In genomic region chr10:97715259-97715874, GRCh38 we compare ENCODE assay signal across 10 cellular contexts. TPM values are rescaled to one million over a fixed set of nuclear protein-coding genes. Genes with fewer than 3 reads are reported as not detected.
A peak's percentile ranks its signal among the peaks of the same experiment; 100 is the strongest.
DNase-seq lines count a peak whose midpoint lies in the region; ATAC-seq and TF ChIP-seq lines count a peak whose summit lies in the region.
"Had no signal": no experiment of that assay in that cellular context is flagged by ENCODE, and none has a peak within 500 bp of the region (broad histone marks: within the 10 kb centered on the region; RNA-seq: fewer than 3 reads in every experiment).

No MANE protein-coding gene starts in this region.

- H3K27ac ChIP-seq in brain microvascular endothelial cell (peak overlapping the region; percentile 89), lung (ENCODE audit: low read depth in 1 of 2, low read length in 1 of 2) (peak overlapping the region; percentile 81 to 92), MM.1S (ENCODE audit: low read length) (no peak overlapping the region)

- H3K36me3 ChIP-seq in brain microvascular endothelial cell (replicated peaks): peaks cover 26% of the 10 kb centered on the region
- no peaks in the 10 kb centered on the region for H3K36me3 ChIP-seq in lung (ENCODE audit: control insufficient read depth in 2 of 2, insufficient read depth in 2 of 2, low read length in 2 of 2)
- H3K36me3 ChIP-seq in MM.1S (replicated peaks; ENCODE audit: insufficient read depth, low read length): no peaks in the 10 kb centered on the region
- H3K36me3 ChIP-seq: pancreas had no signal

- no peaks in the 10 kb centered on the region for H3F3A ChIP-seq in MM.1S (ENCODE audit: insufficient read depth, low read length)

- peaks cover 9% of the 10 kb centered on the region for H3K4me1 Mint-ChIP-seq in activated T-cell treated with anti-CD3 and anti-CD28 coated beads, Interleukin-2, amount 50 U/mL, for 4 hours (ENCODE audit: low read depth)
- peaks cover 32% of the 10 kb centered on the region for H3K4me1 Mint-ChIP-seq in type B pancreatic cell (ENCODE audit: unreplicated experiment)

- no peak overlapping the region for H2AFZ ChIP-seq in MM.1S (ENCODE audit: low read length)

- no peaks in the 10 kb centered on the region for H3K79me2 ChIP-seq in MM.1S (ENCODE audit: low read length)

- peak overlapping the region; percentile 94 for H3K4me3 Mint-ChIP-seq in activated T-cell treated with anti-CD3 and anti-CD28 coated beads, Interleukin-2, amount 50 U/mL, for 4 hours
- peak overlapping the region; percentile 100 for H3K4me3 Mint-ChIP-seq in type B pancreatic cell

- H3K9me3 Mint-ChIP-seq in activated T-cell treated with anti-CD3 and anti-CD28 coated beads, Interleukin-2, amount 50 U/mL, for 4 hours: no peaks in the 10 kb centered on the region
- no peaks in the 10 kb centered on the region for H3K9me3 Mint-ChIP-seq in type B pancreatic cell

- H3K4me1 ChIP-seq in lung (ENCODE audit: control insufficient read depth in 2 of 2, insufficient read depth in 2 of 2, low read length in 2 of 2): peaks cover 0 to 14% of the 10 kb centered on the region in 2 donors
- H3K4me1 ChIP-seq in MM.1S (ENCODE audit: low read length): peaks cover 7% of the 10 kb centered on the region; the same call in 1 of the 2 replicates

- intact Hi-C loops in head of caudate nucleus (cut with DNase I): no loop called here

- TF ChIP-seq CTCF in brain microvascular endothelial cell (IDR thresholded peaks at IDR 0.05; ENCODE audit: low read depth, low read length, missing control alignments) (no peak), lung (IDR thresholded peaks at IDR 0.05; ENCODE audit: control extremely low read depth, extremely low read depth) (no peak), type B pancreatic cell (conservative IDR thresholded peaks at IDR 0.05) (no peak), MM.1S (IDR thresholded peaks at IDR 0.05; ENCODE audit: low read length) (no peak)

- in situ Hi-C loops in brain microvascular endothelial cell (cut with HindIII; ENCODE audit: low pct_ligation_motif_present, low sequenced_read_pairs): no loop called here

- H3K36me3 Mint-ChIP-seq in activated T-cell treated with anti-CD3 and anti-CD28 coated beads, Interleukin-2, amount 50 U/mL, for 4 hours (ENCODE audit: insufficient read depth): no peaks in the 10 kb centered on the region
- peaks cover 11% of the 10 kb centered on the region for H3K36me3 Mint-ChIP-seq in type B pancreatic cell

- H3K4me3 ChIP-seq in brain microvascular endothelial cell (ENCODE audit: low read depth, low read length): peak overlapping the region; percentile 88
- no peak overlapping the region for H3K4me3 ChIP-seq in lung
- H3K4me3 ChIP-seq in MM.1S (ENCODE audit: low read length): no peak overlapping the region

- no peak for ATAC-seq in activated T-cell treated with anti-CD3 and anti-CD28 coated beads, Interleukin-2, amount 50 U/mL, for 4 hours
- no peak for ATAC-seq in lung (ENCODE audit: insufficient read depth, low FRiP score)

- peak overlapping the region; percentile 67 for H3K27ac Mint-ChIP-seq in type B pancreatic cell

- no peak overlapping the region for H3K9ac ChIP-seq in MM.1S (ENCODE audit: low read length)

- no peak for DNase-seq in activated T-cell treated with anti-CD3 and anti-CD28 coated beads, Interleukin-2, amount 50 U/mL, for 4 hours
- no peak for DNase-seq in activated T-cell treated with anti-CD3 and anti-CD28 coated beads, Interleukin-2, amount 50 U/mL, for 48 hours
- DNase-seq in brain microvascular endothelial cell (no peak), lung (ENCODE audit: low spot score) (no peak), type B pancreatic cell (ENCODE audit: extremely low spot score, unreplicated experiment) (no peak), head of caudate nucleus (no peak), occipital lobe (lab: John Stamatoyannopoulos, UW) (no peak), MM.1S (no peak)
- DNase-seq: NCI-H1436 had no signal

- H3K9me3 ChIP-seq in lung (ENCODE audit: control insufficient read depth in 2 of 2, insufficient read depth in 1 of 2, low read length in 1 of 2): no peaks in the 10 kb centered on the region
- no peaks in the 10 kb centered on the region for H3K9me3 ChIP-seq in MM.1S (replicated peaks; ENCODE audit: insufficient read depth, low read length)
- H3K9me3 ChIP-seq: pancreas had no signal

- no peaks in the 10 kb centered on the region for H3K9me2 ChIP-seq in MM.1S (replicated peaks; ENCODE audit: insufficient read depth, low read length)

- no peaks in the 10 kb centered on the region for H4K20me1 ChIP-seq in MM.1S (ENCODE audit: insufficient read depth, low read length)

- WGBS in lung, 2 donors: 68 to 80% methylated on average over 8 of the region's 8 CpGs

- no peak overlapping the region for H3K4me2 ChIP-seq in MM.1S (ENCODE audit: low read depth, low read length)

- H3K27me3 ChIP-seq in brain microvascular endothelial cell (replicated peaks): no peaks in the 10 kb centered on the region
- H3K27me3 ChIP-seq in lung (ENCODE audit: control insufficient read depth, insufficient read depth): no peaks in the 10 kb centered on the region
- peaks cover 18% of the 10 kb centered on the region for H3K27me3 ChIP-seq in MM.1S (replicated peaks; ENCODE audit: insufficient read depth, low read length)
- H3K27me3 ChIP-seq: pancreas had no signal

- H3K27me3 Mint-ChIP-seq in activated T-cell treated with anti-CD3 and anti-CD28 coated beads, Interleukin-2, amount 50 U/mL, for 4 hours (ENCODE audit: low read depth): peaks cover 10% of the 10 kb centered on the region
- peaks cover 11% of the 10 kb centered on the region for H3K27me3 Mint-ChIP-seq in type B pancreatic cell

RNA-seq across cellular contexts. Expression of gene MARVELD1, which starts 1.8 kb away (rescaled TPM):
- total RNA-seq in activated T-cell treated with anti-CD3 and anti-CD28 coated beads, Interleukin-2, amount 50 U/mL, for 4 hours: 1 to 10 TPM; 1.6 to 2.5 (median 1.7) TPM
- total RNA-seq in lung (10 to 100 TPM; 22.3 to 57.9 TPM), type B pancreatic cell (ENCODE audit: low replicate concordance) (16.8 and 43.7 TPM in 2 replicates), occipital lobe (3.4 TPM)
- 10 to 100 TPM; 15.7 to 26.0 TPM for polyA plus RNA-seq in lung

RNA-seq across cellular contexts. Expression of gene ZFYVE27, which starts 21.6 kb away (rescaled TPM):
- total RNA-seq in activated T-cell treated with anti-CD3 and anti-CD28 coated beads, Interleukin-2, amount 50 U/mL, for 4 hours: 10 to 100 TPM; 27.1 to 27.6 (median 27.1) TPM
- total RNA-seq in lung (10 to 100 TPM; 30.9 to 33.9 TPM), type B pancreatic cell (ENCODE audit: low replicate concordance) (25.6 and 28.8 TPM in 2 replicates), occipital lobe (49.0 TPM)
- polyA plus RNA-seq in lung: 10 to 100 TPM; 21.1 to 22.7 TPM

RNA-seq across cellular contexts. Expression of gene AVPI1, which starts 28.3 kb away (rescaled TPM):
- 1 to 10 TPM; 1.6 to 2.5 (median 1.8) TPM for total RNA-seq in activated T-cell treated with anti-CD3 and anti-CD28 coated beads, Interleukin-2, amount 50 U/mL, for 4 hours
- 10 to 100 TPM; 16.8 to 26.8 TPM for total RNA-seq in lung
- polyA plus RNA-seq in lung: 10 to 100 TPM; 15.1 to 18.9 TPM
- total RNA-seq in type B pancreatic cell (ENCODE audit: low replicate concordance): 7.8 and 16.2 TPM in 2 replicates
- 1.1 TPM for total RNA-seq in occipital lobe

RNA-seq across cellular contexts. Expression of gene SFRP5, which starts 56.4 kb away (rescaled TPM):
- under 1 TPM in 2 of 3 donors, not detected in 1; 0.13 to 0.28 TPM for total RNA-seq in activated T-cell treated with anti-CD3 and anti-CD28 coated beads, Interleukin-2, amount 50 U/mL, for 4 hours
- total RNA-seq in lung (10 to 100 TPM in 1 of 2 donors, 1 to 10 TPM in 1; 2.4 to 12.8 TPM), type B pancreatic cell (ENCODE audit: low replicate concordance) (5.7 and 9.6 TPM in 2 replicates), occipital lobe (0.62 TPM)
- under 1 TPM; 0.44 to 0.93 TPM for polyA plus RNA-seq in lung
